ENCODE assay signal across 29 cellular contexts in genomic region chr20:32606107-32606506, GRCh38.
"Had no signal": no experiment of that assay in that cellular context is flagged by ENCODE, and none has a peak within 500 bp of the region (broad histone marks: within the 10 kb centered on the region; RNA-seq: fewer than 3 reads in every experiment).

No MANE protein-coding gene starts in this region.

- H3K27me3 Mint-ChIP-seq: activated CD8-positive, alpha-beta T cell treated with anti-CD3 and anti-CD28 coated beads for 36 hours; activated naive CD8-positive, alpha-beta T cell treated with anti-CD3 and anti-CD28 coated beads for 36 hours; activated T-helper 17 cell treated with anti-CD3 and anti-CD28 coated beads, Interleukin-2, amount 50 U/mL, for 72 hours; central memory CD8-positive, alpha-beta T cell had no signal

- H3K4me3 ChIP-seq: cardiac muscle cell, PC-9 had no signal

- H3K9me3 Mint-ChIP-seq: activated CD4-positive, alpha-beta T cell treated with anti-CD3 and anti-CD28 coated beads, Interleukin-2, amount 10 ng/mL, durations not matched to agents 24 days and 14 days; activated CD8-positive, alpha-beta T cell treated with anti-CD3 and anti-CD28 coated beads for 36 hours; activated naive CD8-positive, alpha-beta T cell treated with anti-CD3 and anti-CD28 coated beads for 36 hours; activated T-cell treated with anti-CD3 and anti-CD28 coated beads, Interleukin-2, amount 50 U/mL, for 72 hours; activated T-helper 17 cell treated with anti-CD3 and anti-CD28 coated beads, Interleukin-2, amount 50 U/mL, for 72 hours; central memory CD8-positive, alpha-beta T cell had no signal

- H3K27ac Mint-ChIP-seq: activated CD4-positive, alpha-beta T cell treated with anti-CD3 and anti-CD28 coated beads, Interleukin-2, amount 10 ng/mL, durations not matched to agents 24 days and 14 days; activated CD8-positive, alpha-beta T cell treated with anti-CD3 and anti-CD28 coated beads for 36 hours; activated naive CD8-positive, alpha-beta T cell treated with anti-CD3 and anti-CD28 coated beads for 36 hours; activated T-cell treated with anti-CD3 and anti-CD28 coated beads, Interleukin-2, amount 50 U/mL, for 72 hours; activated T-helper 17 cell treated with anti-CD3 and anti-CD28 coated beads, Interleukin-2, amount 50 U/mL, for 72 hours had no signal

- H3K4me2 ChIP-seq: PC-9 had no signal

- DNase-seq: activated CD4-positive, alpha-beta T cell treated with anti-CD3 and anti-CD28 coated beads, Interleukin-2, amount 10 ng/mL, durations not matched to agents 24 days and 14 days; activated CD4-positive, alpha-beta T cell treated with anti-CD3 and anti-CD28 coated beads, Interleukin-2, amount 50 U/mL, for 4 hours; activated CD8-positive, alpha-beta T cell treated with anti-CD3 and anti-CD28 coated beads for 36 hours; activated effector memory CD4-positive, alpha-beta T cell treated with anti-CD3 and anti-CD28 coated beads, Interleukin-2, amount 50 U/mL, for 16 hours; activated naive CD4-positive, alpha-beta T cell; activated naive CD4-positive, alpha-beta T cell treated with anti-CD3 and anti-CD28 coated beads, Interleukin-2, amount 50 U/mL, for 16 hours; activated naive CD8-positive, alpha-beta T cell treated with anti-CD3 and anti-CD28 coated beads for 36 hours; activated T-cell treated with anti-CD3 and anti-CD28 coated beads, Interleukin-2, amount 50 U/mL, for 1 hour; activated T-cell treated with anti-CD3 and anti-CD28 coated beads, Interleukin-2, amount 50 U/mL, for 72 hours; amniotic stem cell; aorta; NCI-H1092 treated with DMSO at 0.1 percent for 48 hours; NCI-H1417 treated with DMSO at 0.1 percent for 48 hours; NCI-H187 treated with DMSO at 0.1 percent for 48 hours; NCI-H2081; NCI-H345; NCI-H524 treated with DMSO at 0.1 percent for 48 hours; NCI-H748 treated with DMSO at 0.1 percent for 48 hours; NK-92 treated with Interleukin-12 subunit alpha and Interleukin-12 subunit beta, amount 100 ng/mL, for 24 hours; PC-9; Right ventricle myocardium superior; SW 1271; T-helper 1 cell; T-helper 2 cell; T1000 had no signal

- H3K27me3 ChIP-seq: cardiac muscle cell had no signal

- H3K27ac ChIP-seq: cardiac muscle cell, PC-9, RWPE1 had no signal

- H3K36me3 ChIP-seq: cardiac muscle cell had no signal

- H3K4me1 Mint-ChIP-seq: activated CD4-positive, alpha-beta T cell treated with anti-CD3 and anti-CD28 coated beads, Interleukin-2, amount 10 ng/mL, durations not matched to agents 24 days and 14 days; activated naive CD8-positive, alpha-beta T cell treated with anti-CD3 and anti-CD28 coated beads for 36 hours; central memory CD8-positive, alpha-beta T cell had no signal

- H2AFZ ChIP-seq: PC-9 had no signal

- H3K36me3 Mint-ChIP-seq: activated naive CD8-positive, alpha-beta T cell treated with anti-CD3 and anti-CD28 coated beads for 36 hours had no signal

- ATAC-seq: activated CD8-positive, alpha-beta T cell treated with anti-CD3 and anti-CD28 coated beads for 36 hours; activated T-cell treated with anti-CD3 and anti-CD28 coated beads, Interleukin-2, amount 50 U/mL, for 72 hours had no signal

- H3K4me3 Mint-ChIP-seq: activated CD4-positive, alpha-beta T cell treated with anti-CD3 and anti-CD28 coated beads, Interleukin-2, amount 10 ng/mL, durations not matched to agents 24 days and 14 days; activated CD8-positive, alpha-beta T cell treated with anti-CD3 and anti-CD28 coated beads for 36 hours; activated naive CD8-positive, alpha-beta T cell treated with anti-CD3 and anti-CD28 coated beads for 36 hours; activated T-cell treated with anti-CD3 and anti-CD28 coated beads, Interleukin-2, amount 50 U/mL, for 72 hours; activated T-helper 17 cell treated with anti-CD3 and anti-CD28 coated beads, Interleukin-2, amount 50 U/mL, for 72 hours; central memory CD8-positive, alpha-beta T cell had no signal
